In genomic region chr1:86998727-86999126, GRCh38 we compare ENCODE assay signal across 23 cellular contexts.
DNase-seq lines count a peak whose midpoint lies in the region; ATAC-seq, FAIRE-seq and TF ChIP-seq lines count a peak whose summit lies in the region.
"Had no signal": no experiment of that assay in that cellular context is flagged by ENCODE, and none has a peak within 500 bp of the region (broad histone marks: within the 10 kb centered on the region; RNA-seq: fewer than 3 reads in every experiment).

No MANE protein-coding gene starts in this region.

- no peak overlapping the region for H3K4me3 ChIP-seq in brain microvascular endothelial cell (ENCODE audit: low read depth, low read length)
- no peak overlapping the region for H3K4me3 ChIP-seq in pancreas
- H3K4me3 ChIP-seq: MG63, PC-9 had no signal

- H3K9me3 Mint-ChIP-seq in activated T-helper 17 cell treated with anti-CD3 and anti-CD28 coated beads, Interleukin-2, amount 50 U/mL, for 72 hours = no peaks in the 10 kb centered on the region
- H3K9me3 Mint-ChIP-seq: CD8-positive, alpha-beta T cell; HFFc6 had no signal

- no peaks in the 10 kb centered on the region for H3K9me3 ChIP-seq in pancreas
- H3K9me3 ChIP-seq: MG63 had no signal

- H3K27ac Mint-ChIP-seq in activated T-helper 17 cell treated with anti-CD3 and anti-CD28 coated beads, Interleukin-2, amount 50 U/mL, for 72 hours = peak overlapping the region; percentile 52
- H3K27ac Mint-ChIP-seq: CD8-positive, alpha-beta T cell; HFFc6 had no signal

- TF ChIP-seq CTCF in foreskin keratinocyte (conservative IDR thresholded peaks at IDR 0.05) = no peak
- TF ChIP-seq CTCF in brain microvascular endothelial cell (IDR thresholded peaks at IDR 0.05; ENCODE audit: low read depth, low read length, missing control alignments) = no peak
- no peak for TF ChIP-seq CTCF in pancreas (IDR thresholded peaks at IDR 0.05)

- H3K27me3 ChIP-seq in foreskin keratinocyte (no peaks in the 10 kb centered on the region), brain microvascular endothelial cell (replicated peaks) (no peaks in the 10 kb centered on the region), pancreas (no peaks in the 10 kb centered on the region)
- H3K27me3 ChIP-seq: MG63 had no signal

- in situ Hi-C loops in brain microvascular endothelial cell (cut with HindIII; ENCODE audit: low pct_ligation_motif_present, low sequenced_read_pairs) = no loop called here

- no peaks in the 10 kb centered on the region for H3K36me3 ChIP-seq in brain microvascular endothelial cell (replicated peaks)
- no peaks in the 10 kb centered on the region for H3K36me3 ChIP-seq in pancreas
- H3K36me3 ChIP-seq: MG63 had no signal

- H3K4me3 Mint-ChIP-seq in activated T-helper 17 cell treated with anti-CD3 and anti-CD28 coated beads, Interleukin-2, amount 50 U/mL, for 72 hours = no peak overlapping the region
- H3K4me3 Mint-ChIP-seq: CD8-positive, alpha-beta T cell; HFFc6 had no signal

- no peak overlapping the region for H3K27ac ChIP-seq in foreskin keratinocyte
- H3K27ac ChIP-seq in brain microvascular endothelial cell = no peak overlapping the region
- no peak overlapping the region for H3K27ac ChIP-seq in pancreas
- H3K27ac ChIP-seq: 22Rv1, PC-9 had no signal

- H3K36me3 Mint-ChIP-seq in activated T-helper 17 cell treated with anti-CD3 and anti-CD28 coated beads, Interleukin-2, amount 50 U/mL, for 72 hours (ENCODE audit: low read depth) = no peaks in the 10 kb centered on the region

- no peak for FAIRE-seq in pancreas (lab: Jason Lieb, UNC)
- FAIRE-seq: D721Med, GM12892, H1, HepG2 had no signal

- ATAC-seq in GM18868 (IDR thresholded peaks at IDR 0.05; ENCODE audit: unreplicated experiment) (peak; percentile 51), foreskin keratinocyte (peak; percentile 60), pancreas (no peak)
- peak; percentile 63 for ATAC-seq in activated T-helper 17 cell treated with anti-CD3 and anti-CD28 coated beads, Interleukin-2, amount 50 U/mL, for 72 hours (replicated peaks)
- ATAC-seq: CD8-positive, alpha-beta T cell; HepG2 had no signal

- intact Hi-C loops in pancreas (cut with DNase I) = no loop called here

- H3K27me3 Mint-ChIP-seq in activated T-helper 17 cell treated with anti-CD3 and anti-CD28 coated beads, Interleukin-2, amount 50 U/mL, for 72 hours = no peaks in the 10 kb centered on the region

- H3K4me1 ChIP-seq in foreskin keratinocyte = no peaks in the 10 kb centered on the region
- H3K4me1 ChIP-seq in pancreas = no peaks in the 10 kb centered on the region

- H3K4me1 Mint-ChIP-seq in activated T-helper 17 cell treated with anti-CD3 and anti-CD28 coated beads, Interleukin-2, amount 50 U/mL, for 72 hours = peaks cover 5% of the 10 kb centered on the region

- DNase-seq in DMS 273 (lab: John Stamatoyannopoulos, UW; ENCODE audit: unreplicated experiment) = peak; percentile 18
- no peak for DNase-seq in DMS 273 treated with DMSO at 0.1 percent for 48 hours (lab: John Stamatoyannopoulos, UW)
- peak in 1 of 2 donors; percentile 15 for DNase-seq in foreskin keratinocyte
- no peak for DNase-seq in brain microvascular endothelial cell
- no peak for DNase-seq in pancreas
- no peak for DNase-seq in UCSD-AML1 (lab: John Stamatoyannopoulos, UW; ENCODE audit: unreplicated experiment)
- DNase-seq: CD8-positive, alpha-beta T cell; DND-41; GDM1; HFFc6; MG63; NCI-H1092; NCI-H146; NCI-H2081; NCI-H774; PC-9 had no signal

Comparison
In these comparisons a context has a peak if more than half of its experiments do, and no peak if none do; other contexts are left out.
1. ATAC-seq: peak in GM18868 (single experiment), activated T-helper 17 cell treated with anti-CD3 and anti-CD28 coated beads, Interleukin-2, amount 50 U/mL, for 72 hours (single experiment) and foreskin keratinocyte (single experiment); none in pancreas (0 of 4).